15 cellular contexts compared by ENCODE assay signal in the genomic region with DNA sequence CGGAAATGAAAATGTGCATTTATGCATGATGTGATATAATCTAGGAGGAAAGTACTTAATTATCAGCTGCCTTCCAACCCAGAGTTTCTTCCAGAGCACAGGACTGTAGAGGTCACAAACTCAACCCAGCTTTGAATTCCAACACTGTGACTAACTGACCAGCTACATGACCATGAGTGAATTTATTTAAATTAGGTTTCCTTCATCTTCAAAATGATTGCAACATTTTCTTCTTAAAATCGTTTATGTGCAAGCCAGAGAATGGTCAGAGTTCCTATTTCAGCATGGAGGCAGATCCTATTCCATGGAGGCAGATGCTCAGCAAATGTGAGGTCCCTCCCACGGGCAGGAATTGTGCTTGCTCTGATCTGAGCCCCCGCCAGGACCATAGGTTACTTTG. TPM values are rescaled to one million over a fixed set of nuclear protein-coding genes. Genes with fewer than 3 reads are reported as not detected.
DNase-seq lines count a peak whose midpoint lies in the region; ATAC-seq and TF ChIP-seq lines count a peak whose summit lies in the region.
"Had no signal": no experiment of that assay in that cellular context is flagged by ENCODE, and none has a peak within 500 bp of the region (broad histone marks: within the 10 kb centered on the region; RNA-seq: fewer than 3 reads in every experiment).

No MANE protein-coding gene starts in this region.

- no peak overlapping the region for H3K4me3 ChIP-seq in adipocyte (ENCODE audit: low read length)
- no peak overlapping the region for H3K4me3 ChIP-seq in fibroblast of the aortic adventitia (ENCODE audit: low read depth, low read length)
- H3K4me3 ChIP-seq in skeletal muscle satellite cell (ENCODE audit: low read length): no peak overlapping the region
- H3K4me3 ChIP-seq in SJCRH30: no peak overlapping the region
- H3K4me3 ChIP-seq: right lobe of liver, thoracic aorta had no signal

- no peak overlapping the region for H3K9ac ChIP-seq in adipocyte (ENCODE audit: low read length)
- H3K9ac ChIP-seq in skeletal muscle satellite cell (ENCODE audit: low read depth, low read length): no peak overlapping the region

- ATAC-seq in HG02981 (IDR thresholded peaks at IDR 0.05; ENCODE audit: unreplicated experiment): no peak
- no peak for ATAC-seq in HG02970 (IDR thresholded peaks at IDR 0.05; ENCODE audit: low FRiP score, unreplicated experiment)
- ATAC-seq: T-cell had no signal

- H3K9me3 ChIP-seq in adipocyte (ENCODE audit: control insufficient read depth, low read length) (no peaks in the 10 kb centered on the region), skeletal muscle satellite cell (replicated peaks; ENCODE audit: low read length) (no peaks in the 10 kb centered on the region), SJCRH30 (replicated peaks) (no peaks in the 10 kb centered on the region; the same call in 1 of the 2 replicates)
- H3K9me3 ChIP-seq: right lobe of liver, thoracic aorta had no signal

- H3K27me3 ChIP-seq in adipocyte (replicated peaks; ENCODE audit: control insufficient read depth, insufficient read depth, low read length) (no peaks in the 10 kb centered on the region), skeletal muscle satellite cell (ENCODE audit: control insufficient read depth, insufficient read depth, low read length) (no peaks in the 10 kb centered on the region), SJCRH30 (no peaks in the 10 kb centered on the region)
- H3K27me3 ChIP-seq: right lobe of liver had no signal

- no peak overlapping the region for H3K27ac ChIP-seq in SJCRH30
- H3K27ac ChIP-seq: right lobe of liver had no signal

- peaks cover 27% of the 10 kb centered on the region for H3K36me3 ChIP-seq in adipocyte (ENCODE audit: control insufficient read depth, insufficient read depth, low read length, severe bottlenecking)
- H3K36me3 ChIP-seq in skeletal muscle satellite cell (ENCODE audit: insufficient read depth, low read length): peaks cover 40% of the 10 kb centered on the region
- peaks cover 20% of the 10 kb centered on the region for H3K36me3 ChIP-seq in SJCRH30

- peak; percentile 93 for DNase-seq in HCEC 1CT
- peak; percentile 88 for DNase-seq in adipocyte (ENCODE audit: low read depth)
- DNase-seq in fibroblast of the aortic adventitia (ENCODE audit: low read depth): peak; percentile 88
- no peak for DNase-seq in SJCRH30
- no peak for DNase-seq in NAMALWA (ENCODE audit: low spot score)
- DNase-seq: activated CD4-positive, alpha-beta T cell treated with anti-CD3 and anti-CD28 coated beads, Interleukin-2, amount 50 U/mL, for 1 hour; activated naive CD4-positive, alpha-beta T cell; KBM-7; NCI-H2081; right lobe of liver; T-cell had no signal

- TF ChIP-seq CTCF in fibroblast of the aortic adventitia (IDR thresholded peaks at IDR 0.05; ENCODE audit: insufficient read depth, low read length): no peak

- peaks cover 51% of the 10 kb centered on the region for H3K4me1 ChIP-seq in adipocyte (ENCODE audit: control insufficient read depth, insufficient read depth, low read length)
- peaks cover 19% of the 10 kb centered on the region for H3K4me1 ChIP-seq in skeletal muscle satellite cell (ENCODE audit: control insufficient read depth, insufficient read depth, low read length)
- H3K4me1 ChIP-seq in SJCRH30: peaks cover 3% of the 10 kb centered on the region; the same call in 1 of the 2 replicates
- H3K4me1 ChIP-seq: right lobe of liver had no signal

- H3K4me2 ChIP-seq in skeletal muscle satellite cell (ENCODE audit: low read length): peak overlapping the region; percentile 51

RNA-seq across cellular contexts. Expression of a gene that starts 42.4 kb away (rescaled TPM):
- total RNA-seq in fibroblast of the aortic adventitia (ENCODE audit: low replicate concordance): 27.3 and 35.5 TPM in 2 replicates
- total RNA-seq in skeletal muscle satellite cell (2012; rRNA removed): 27.1 and 28.0 TPM in 2 replicates
- total RNA-seq in SJCRH30 (2014; rRNA removed; shearing (Covaris generic)): 17.2 and 20.0 TPM in 2 replicates

Comparison
In these comparisons a context has a peak if more than half of its experiments do, and no peak if none do; other contexts are left out.
1. DNase-seq: peak in HCEC 1CT (single experiment), adipocyte (single experiment) and fibroblast of the aortic adventitia (single experiment); none in SJCRH30 (0 of 2) and NAMALWA (single experiment).